ENCODE assay signal across 8 cellular contexts in the genomic region with DNA sequence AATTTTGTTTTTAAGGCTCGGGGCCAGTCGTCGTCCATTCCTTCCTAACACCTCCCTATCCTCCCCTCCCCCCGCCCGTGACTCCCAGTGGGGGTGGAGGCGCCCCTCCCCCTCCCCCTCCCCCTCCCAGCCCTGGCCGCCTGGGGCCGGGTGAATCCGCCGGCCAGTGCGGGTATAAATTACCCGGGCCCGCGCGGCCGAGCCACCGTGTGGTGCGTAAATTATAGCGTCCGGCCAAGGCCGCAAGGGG. TPM values are rescaled to one million over a fixed set of nuclear protein-coding genes. Genes with fewer than 3 reads are reported as not detected.
DNase-seq lines count a peak whose midpoint lies in the region; ATAC-seq and TF ChIP-seq lines count a peak whose summit lies in the region.

No MANE protein-coding gene starts in this region.

- no peaks in the 10 kb centered on the region for H3K36me3 Mint-ChIP-seq in CD4-positive, CD25-positive, alpha-beta regulatory T cell
- peaks cover 22% of the 10 kb centered on the region for H3K36me3 Mint-ChIP-seq in effector memory CD8-positive, alpha-beta T cell (ENCODE audit: insufficient read depth)
- no peaks in the 10 kb centered on the region for H3K36me3 Mint-ChIP-seq in naive B cell

- peaks cover 53% of the 10 kb centered on the region for H3K4me1 ChIP-seq in CD4-positive, CD25-positive, alpha-beta regulatory T cell (ENCODE audit: control insufficient read depth, insufficient read depth, low read length, poor library complexity, severe bottlenecking)
- H3K4me1 ChIP-seq in OCI-LY3 (ENCODE audit: low read length) = peaks cover 44% of the 10 kb centered on the region

- H3K27ac Mint-ChIP-seq in CD4-positive, CD25-positive, alpha-beta regulatory T cell = no peak overlapping the region
- H3K27ac Mint-ChIP-seq in effector memory CD8-positive, alpha-beta T cell = peak overlapping the region in 1 of 2 donors; percentile 73
- peak overlapping the region in 3 of 6 donors; percentile 53 to 86 (median 75) for H3K27ac Mint-ChIP-seq in naive B cell

- peaks cover 0 to 1% (median 0%) of the 10 kb centered on the region in 7 donors for H3K9me3 Mint-ChIP-seq in CD4-positive, CD25-positive, alpha-beta regulatory T cell
- no peaks in the 10 kb centered on the region for H3K9me3 Mint-ChIP-seq in effector memory CD8-positive, alpha-beta T cell
- no peaks in the 10 kb centered on the region for H3K9me3 Mint-ChIP-seq in naive B cell

- peak overlapping the region; percentile 43 for H3K9ac ChIP-seq in OCI-LY3 (ENCODE audit: low read length)

- peaks cover 0 to 38% (median 6%) of the 10 kb centered on the region in 4 donors for H3K4me1 Mint-ChIP-seq in CD4-positive, CD25-positive, alpha-beta regulatory T cell
- H3K4me1 Mint-ChIP-seq in effector memory CD8-positive, alpha-beta T cell (ENCODE audit: low read depth in 2 of 2) = peaks cover 35 to 36% of the 10 kb centered on the region in 2 donors
- H3K4me1 Mint-ChIP-seq in naive B cell = peaks cover 45 to 59% (median 57%) of the 10 kb centered on the region in 3 donors

- H2AFZ ChIP-seq in OCI-LY3 (ENCODE audit: low read depth, low read length) = no peak overlapping the region

- H3K4me3 Mint-ChIP-seq in CD4-positive, CD25-positive, alpha-beta regulatory T cell = peak overlapping the region; percentile 78 to 93 (median 82)
- H3K4me3 Mint-ChIP-seq in effector memory CD8-positive, alpha-beta T cell = peak overlapping the region; percentile 77 to 86
- H3K4me3 Mint-ChIP-seq in naive B cell = peak overlapping the region; percentile 79 to 90 (median 86)

- peaks cover 75% of the 10 kb centered on the region for H4K20me1 ChIP-seq in OCI-LY3 (ENCODE audit: insufficient read depth, low read length)

- TF ChIP-seq CTCF in OCI-LY3 (IDR thresholded peaks at IDR 0.05; ENCODE audit: low read depth, low read length) = no peak

- ATAC-seq in CD4-positive, CD25-positive, alpha-beta regulatory T cell (ENCODE audit: low read depth in 2 of 2) = no peak
- no peak for ATAC-seq in effector memory CD8-positive, alpha-beta T cell (replicated peaks)
- ATAC-seq in naive B cell (ENCODE audit: low read depth in 2 of 2) (no peak), GM21360 (IDR thresholded peaks at IDR 0.05; ENCODE audit: unreplicated experiment) (no peak), GM18870 (IDR thresholded peaks at IDR 0.05; ENCODE audit: unreplicated experiment) (no peak)

- no peaks in the 10 kb centered on the region for H3K36me3 ChIP-seq in CD4-positive, CD25-positive, alpha-beta regulatory T cell (ENCODE audit: control insufficient read depth, insufficient read depth, low read length)
- H3K36me3 ChIP-seq in OCI-LY3 (replicated peaks; ENCODE audit: low read depth, low read length) = peaks cover 3% of the 10 kb centered on the region

- no peak overlapping the region for H3K27ac ChIP-seq in CD4-positive, CD25-positive, alpha-beta regulatory T cell (ENCODE audit: insufficient read depth, low read length, poor library complexity, severe bottlenecking)
- H3K27ac ChIP-seq in OCI-LY3 (ENCODE audit: low read length) = no peak overlapping the region

- no peak overlapping the region for H3K4me3 ChIP-seq in CD4-positive, CD25-positive, alpha-beta regulatory T cell (ENCODE audit: low read depth, low read length)
- peak overlapping the region; percentile 85 for H3K4me3 ChIP-seq in OCI-LY3 (ENCODE audit: low read length)

- peaks cover 30% of the 10 kb centered on the region for H3K27me3 Mint-ChIP-seq in CD4-positive, CD25-positive, alpha-beta regulatory T cell
- no peaks in the 10 kb centered on the region for H3K27me3 Mint-ChIP-seq in effector memory CD8-positive, alpha-beta T cell
- H3K27me3 Mint-ChIP-seq in naive B cell = peaks cover 0 to 3% (median 0%) of the 10 kb centered on the region in 3 donors

- no peak for DNase-seq in CD4-positive, CD25-positive, alpha-beta regulatory T cell
- no peak for DNase-seq in effector memory CD8-positive, alpha-beta T cell
- DNase-seq in naive B cell (no peak), D341Med (ENCODE audit: low spot score) (no peak), DMS53 (lab: John Stamatoyannopoulos, UW) (no peak)

- peaks cover 17% of the 10 kb centered on the region; the same call in 1 of the 2 replicates for H3K79me2 ChIP-seq in OCI-LY3 (ENCODE audit: low read length)

- H3K4me2 ChIP-seq in OCI-LY3 (ENCODE audit: low read length) = peak overlapping the region; percentile 96

- no peaks in the 10 kb centered on the region for H3K27me3 ChIP-seq in CD4-positive, CD25-positive, alpha-beta regulatory T cell (ENCODE audit: control insufficient read depth, insufficient read depth, low read length)
- H3K27me3 ChIP-seq in OCI-LY3 (ENCODE audit: low read depth, low read length) = peaks cover 25% of the 10 kb centered on the region

- H3K9me3 ChIP-seq in CD4-positive, CD25-positive, alpha-beta regulatory T cell (ENCODE audit: control insufficient read depth in 2 of 2, low read length in 2 of 2) = no peaks in the 10 kb centered on the region
- H3K9me3 ChIP-seq in OCI-LY3 (ENCODE audit: insufficient read depth, low read length) = no peaks in the 10 kb centered on the region

RNA-seq across cellular contexts. Expression of a gene that starts 2.0 kb away (rescaled TPM):
- total RNA-seq in CD4-positive, CD25-positive, alpha-beta regulatory T cell = 17.1 TPM
- polyA plus RNA-seq in CD4-positive, CD25-positive, alpha-beta regulatory T cell = under 1 TPM; 0.38 to 0.80 (median 0.48) TPM
- polyA plus RNA-seq in naive B cell (ENCODE audit: low read depth in 6 of 6) = 1 to 10 TPM in 5 of 6 donors, under 1 TPM in 1; 1.00 to 8.3 (median 3.9) TPM
